8 cellular contexts compared by ENCODE assay signal in genomic region chr14:104078031-104078455, GRCh38. TPM values are rescaled to one million over a fixed set of nuclear protein-coding genes. Genes with fewer than 3 reads are reported as not detected.
DNase-seq lines count a peak whose midpoint lies in the region; ATAC-seq and TF ChIP-seq lines count a peak whose summit lies in the region.

No MANE protein-coding gene starts in this region.

- 0% methylated on average over 7 of the region's 7 CpGs for WGBS in right cardiac atrium
- 1% methylated on average over 7 of the region's 7 CpGs for WGBS in sigmoid colon, 2 donors

- DNase-seq in NCI-H1930 (lab: John Stamatoyannopoulos, UW) (peak; percentile 67 to 86), T-helper 2 cell (peak; percentile 60 to 93 (median 78)), amygdala (lab: John Stamatoyannopoulos, UW) (peak in 53 of 56 donors; percentile 20 to 87 (median 68)), right cardiac atrium (peak; percentile 84 to 92 (median 92)), sigmoid colon (peak; percentile 89)

- intact Hi-C loops in right cardiac atrium (cut with DNase I) (loop anchor here in 2 of 4 donors (1.0 to 10.0 kb wide), 3 partner anchors 53 to 487 kb away; no protein-coding TSS in a partner anchor), sigmoid colon (cut with DNase I) (loop anchor here (2.0 to 5.0 kb wide), 2 partner anchors 487 to 564 kb away; no protein-coding TSS in a partner anchor)

- H3K4me3 ChIP-seq in right cardiac atrium (ENCODE audit: low read length) = no peak overlapping the region
- no peak overlapping the region for H3K4me3 ChIP-seq in sigmoid colon

- no peaks in the 10 kb centered on the region for H3K4me1 ChIP-seq in right cardiac atrium (ENCODE audit: control insufficient read depth, insufficient read depth, low read length)
- peaks cover 0 to 6% (median 0%) of the 10 kb centered on the region in 4 donors for H3K4me1 ChIP-seq in sigmoid colon

- H3K27me3 ChIP-seq in right cardiac atrium (ENCODE audit: control insufficient read depth, insufficient read depth) = no peaks in the 10 kb centered on the region
- H3K27me3 ChIP-seq in sigmoid colon = peaks cover 0 to 10% (median 0%) of the 10 kb centered on the region in 3 donors

- TF ChIP-seq POLR2A in sigmoid colon (IDR thresholded peaks at IDR 0.05) = no peak

- H3K9me3 ChIP-seq in right cardiac atrium (ENCODE audit: control insufficient read depth, low read length) = no peaks in the 10 kb centered on the region
- peaks cover 0 to 4% (median 2%) of the 10 kb centered on the region in 4 donors for H3K9me3 ChIP-seq in sigmoid colon

- ATAC-seq in HG02870 (IDR thresholded peaks at IDR 0.05; ENCODE audit: unreplicated experiment) (peak; percentile 73), right cardiac atrium (peak; percentile 86 to 89), GM19328 (IDR thresholded peaks at IDR 0.05; ENCODE audit: unreplicated experiment) (no peak)

- no peak for TF ChIP-seq EP300 in sigmoid colon (IDR thresholded peaks at IDR 0.05)

- H3K27ac ChIP-seq in right cardiac atrium (ENCODE audit: low read length) (no peak overlapping the region), sigmoid colon (no peak overlapping the region)

- peak; percentile 100 for TF ChIP-seq CTCF in GM12873 (IDR thresholded peaks at IDR 0.05; ENCODE audit: insufficient read depth, low read depth, low read length, missing control alignments)
- peak; percentile 92 to 99 (median 98) for TF ChIP-seq CTCF in sigmoid colon (IDR thresholded peaks at IDR 0.05)

- H3K36me3 ChIP-seq in sigmoid colon = no peaks in the 10 kb centered on the region

RNA-seq across cellular contexts. Expression of gene ASPG, which starts 7.5 kb away (rescaled TPM):
- total RNA-seq in right cardiac atrium (100 to 1,000 TPM; 169 to 307 (median 208) TPM), sigmoid colon (under 1 TPM in 3 of 4 donors, not detected in 1; 0.14 to 0.83 (median 0.36) TPM)
- polyA plus RNA-seq in right cardiac atrium (99.1 TPM), sigmoid colon (10 to 100 TPM in 1 of 3 donors, 1 to 10 TPM in 2; 6.2 to 24.6 (median 8.1) TPM)

Comparison
In these comparisons a context has a peak if more than half of its experiments do, and no peak if none do; other contexts are left out.
1. RNA of gene ASPG, which starts 7.5 kb away (total RNA-seq): 169 to 307 TPM in right cardiac atrium; 0.14 to 0.83 TPM in sigmoid colon; every median in the first group is over 10 times any median in the second.
2. Peak in every context shown above with its lines, with median percentiles within 50 percentile points of each other: DNase-seq.